11 cellular contexts compared by ENCODE assay signal in the genomic region with DNA sequence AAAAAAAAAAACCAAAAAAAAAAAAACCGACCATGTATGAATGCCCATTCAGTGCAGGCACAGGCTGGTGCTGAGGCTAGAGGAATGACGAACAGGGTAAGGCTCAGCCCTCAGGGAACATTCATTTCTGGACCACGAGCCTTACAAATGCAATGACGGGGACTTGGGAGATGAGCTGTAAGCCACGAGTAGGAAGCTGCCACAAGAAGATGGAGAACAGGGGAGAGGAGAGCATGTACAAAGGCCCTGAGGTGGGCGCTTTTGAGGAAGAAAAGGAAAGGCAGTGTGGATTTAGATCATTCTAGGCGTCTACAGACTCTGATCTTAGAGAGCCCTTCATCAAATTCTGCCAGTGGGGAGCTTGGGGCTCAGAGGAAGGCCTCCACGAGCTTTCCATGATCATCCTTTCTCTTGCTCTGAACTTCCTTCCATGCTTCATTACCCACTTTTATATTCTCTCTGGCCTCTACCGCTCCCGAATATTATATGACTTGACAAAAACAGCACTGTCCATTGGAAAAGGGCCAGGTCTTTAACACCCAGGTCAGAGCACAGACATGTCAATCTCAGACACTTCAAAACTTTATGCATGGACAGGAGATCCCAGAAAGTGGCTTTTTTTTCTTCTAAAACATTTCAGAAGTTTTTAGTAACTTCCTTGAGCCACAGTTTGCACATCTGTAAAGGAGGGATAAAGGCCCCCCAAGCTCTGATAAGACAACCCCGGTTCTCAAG. TPM values are rescaled to one million over a fixed set of nuclear protein-coding genes. Genes with fewer than 3 reads are reported as not detected.
DNase-seq lines count a peak whose midpoint lies in the region; ATAC-seq and TF ChIP-seq lines count a peak whose summit lies in the region.
"Had no signal": no experiment of that assay in that cellular context is flagged by ENCODE, and none has a peak within 500 bp of the region (broad histone marks: within the 10 kb centered on the region; RNA-seq: fewer than 3 reads in every experiment).

No MANE protein-coding gene starts in this region.

- TF ChIP-seq EP300 in SK-N-SH (IDR thresholded peaks at IDR 0.05; ENCODE audit: borderline replicate concordance in 1 of 2, low read depth in 1 of 2, low read length in 1 of 2), result no peak

- peaks cover 49% of the 10 kb centered on the region for H3K27me3 Mint-ChIP-seq in progenitor cell of endocrine pancreas

- TF ChIP-seq RAD21 in SK-N-SH (IDR thresholded peaks at IDR 0.05; ENCODE audit: low read length), result no peak

- H3K4me1 ChIP-seq in SK-N-SH (ENCODE audit: control insufficient read depth in 1 of 2, insufficient read depth in 2 of 2, low read depth in 1 of 2, low read length in 1 of 2) (peaks cover 0 to 6% of the 10 kb centered on the region in 2 experiments; a peak in 1 of 4 replicates), body of pancreas (peaks cover 15% of the 10 kb centered on the region)
- H3K4me1 ChIP-seq in effector memory CD4-positive, alpha-beta T cell (ENCODE audit: control insufficient read depth, insufficient read depth, low read length, poor library complexity, severe bottlenecking), result peaks cover 4% of the 10 kb centered on the region

- intact Hi-C loops in body of pancreas (cut with DNase I), result no loop called here

- no peak for TF ChIP-seq POLR2A in body of pancreas (IDR thresholded peaks at IDR 0.05)

- peak overlapping the region; percentile 52 for H3K4me3 Mint-ChIP-seq in progenitor cell of endocrine pancreas (ENCODE audit: low read depth)

- no peaks in the 10 kb centered on the region for H3K9me2 ChIP-seq in SK-N-SH

- WGBS in SK-N-SH (ENCODE audit: low lambda C conversion rate), result 51% methylated on average over 11 of the region's 11 CpGs
- 67 to 73% methylated on average over 11 of the region's 11 CpGs for WGBS in body of pancreas, 2 donors

- CTCF ChIA-PET in SK-N-SH (lab: Yijun Ruan, JAX), result interaction anchor here (0.6 to 2.9 kb wide), 23 partner anchors 8 to 481 kb away, joined by 3 to 15 read pairs (median 4); no protein-coding TSS in a partner anchor

- H3K36me3 ChIP-seq in SK-N-SH (replicated peaks in 1 of 2; ENCODE audit: control insufficient read depth in 1 of 2, insufficient read depth in 2 of 2, low read length in 1 of 2) (no peaks in the 10 kb centered on the region), body of pancreas (replicated peaks in 1 of 2; ENCODE audit: insufficient read depth in 1 of 2, low read depth in 2 of 2) (no peaks in the 10 kb centered on the region)
- H3K36me3 ChIP-seq in effector memory CD4-positive, alpha-beta T cell (ENCODE audit: control insufficient read depth, insufficient read depth, low read length), result no peaks in the 10 kb centered on the region
- H3K36me3 ChIP-seq: thyroid gland had no signal

- H3K27ac Mint-ChIP-seq in progenitor cell of endocrine pancreas, result no peak overlapping the region

- H2AFZ ChIP-seq in SK-N-SH (ENCODE audit: low read depth), result no peak overlapping the region

- TF ChIP-seq CTCF in SK-N-SH (IDR thresholded peaks at IDR 0.05) (no peak), progenitor cell of endocrine pancreas (IDR thresholded peaks at IDR 0.05; ENCODE audit: unreplicated experiment) (no peak), body of pancreas (IDR thresholded peaks at IDR 0.05) (no peak)

- no peaks in the 10 kb centered on the region for H4K20me1 ChIP-seq in SK-N-SH (ENCODE audit: insufficient read depth)

- H3K4me3 ChIP-seq in SK-N-SH (ENCODE audit: low read depth in 2 of 2, low read length in 1 of 2) (no peak overlapping the region; a peak in 1 of 4 replicates), body of pancreas (no peak overlapping the region)
- peak overlapping the region; percentile 9 for H3K4me3 ChIP-seq in effector memory CD4-positive, alpha-beta T cell (ENCODE audit: insufficient read depth, low read depth, low read length, poor library complexity, severe bottlenecking)

- peaks cover 5% of the 10 kb centered on the region for H3K4me1 Mint-ChIP-seq in progenitor cell of endocrine pancreas (ENCODE audit: low read depth)

- in situ Hi-C loops in SK-MEL-5 (cut with HindIII; ENCODE audit: low pct_unique_long_range_greater_than_20kb, low sequenced_read_pairs), result no loop called here

- no peak overlapping the region for H3K9ac ChIP-seq in SK-N-SH

- no peaks in the 10 kb centered on the region for H3K9me3 ChIP-seq in SK-N-SH
- H3K9me3 ChIP-seq in effector memory CD4-positive, alpha-beta T cell (ENCODE audit: control insufficient read depth, low read length), result no peaks in the 10 kb centered on the region
- no peaks in the 10 kb centered on the region for H3K9me3 ChIP-seq in body of pancreas
- H3K9me3 ChIP-seq: thyroid gland had no signal

- H3K27ac ChIP-seq in SK-N-SH (ENCODE audit: low read depth in 2 of 2, low read length in 1 of 2) (no peak overlapping the region), body of pancreas (no peak overlapping the region)
- no peak overlapping the region for H3K27ac ChIP-seq in effector memory CD4-positive, alpha-beta T cell (ENCODE audit: insufficient read depth, low read length, poor library complexity, severe bottlenecking)
- H3K27ac ChIP-seq: foreskin keratinocyte, thyroid gland had no signal

- POLR2A ChIA-PET in SK-N-SH (lab: Yijun Ruan, JAX), result no interaction called here

- ATAC-seq in SK-N-SH treated with all-trans-retinoic acid at 6 μM for 48 hours (no peak), HG03025 (IDR thresholded peaks at IDR 0.05; ENCODE audit: low FRiP score, unreplicated experiment) (no peak), body of pancreas (no peak), GM19023 (IDR thresholded peaks at IDR 0.05; ENCODE audit: unreplicated experiment) (no peak)

- peak overlapping the region; percentile 71 for H3K4me2 ChIP-seq in SK-N-SH

- H3F3A ChIP-seq in SK-N-SH (replicated peaks; ENCODE audit: insufficient read depth), result no peaks in the 10 kb centered on the region

- H3K79me2 ChIP-seq in SK-N-SH (ENCODE audit: insufficient read depth), result peaks cover 10% of the 10 kb centered on the region; the same call in 1 of the 2 replicates

- no peak for DNase-seq in SK-N-SH
- DNase-seq in SK-MEL-5 (ENCODE audit: low read depth, low spot score), result peak; percentile 83
- DNase-seq in effector memory CD4-positive, alpha-beta T cell, result no peak
- DNase-seq in progenitor cell of endocrine pancreas (ENCODE audit: low spot score, unreplicated experiment), result no peak
- no peak for DNase-seq in body of pancreas
- DNase-seq: 8988T had no signal

- peaks cover 3% of the 10 kb centered on the region for H3K36me3 Mint-ChIP-seq in progenitor cell of endocrine pancreas (ENCODE audit: insufficient read depth)

- no peaks in the 10 kb centered on the region; the same call in 1 of the 2 replicates for H3K27me3 ChIP-seq in SK-N-SH (ENCODE audit: insufficient read depth)
- H3K27me3 ChIP-seq in effector memory CD4-positive, alpha-beta T cell (replicated peaks; ENCODE audit: control insufficient read depth, insufficient read depth, low read length, poor library complexity, severe bottlenecking), result peaks cover 3% of the 10 kb centered on the region
- H3K27me3 ChIP-seq in body of pancreas, result peaks cover 0 to 3% of the 10 kb centered on the region in 2 donors
- H3K27me3 ChIP-seq: thyroid gland had no signal

- peaks cover 11% of the 10 kb centered on the region for H3K9me3 Mint-ChIP-seq in progenitor cell of endocrine pancreas (ENCODE audit: low read depth)

TF ChIP-seq in SK-N-SH, 30 proteins besides CTCF, POLR2A, EP300 and RAD21 (continues in another document):
- TF ChIP-seq TAF1 (IDR thresholded peaks at IDR 0.05; ENCODE audit: borderline replicate concordance, low read depth, low read length), result no peak
- no peak for TF ChIP-seq TEAD4 (IDR thresholded peaks at IDR 0.05; ENCODE audit: borderline replicate concordance, insufficient read depth)
- TF ChIP-seq JUND (IDR thresholded peaks at IDR 0.05), result no peak
- TF ChIP-seq FOXM1 (IDR thresholded peaks at IDR 0.05; ENCODE audit: low read depth), result no peak
- TF ChIP-seq GATA2 (CRISPR knock-in tag; IDR thresholded peaks at IDR 0.05), result no peak
- TF ChIP-seq FOSL2 (IDR thresholded peaks at IDR 0.05; ENCODE audit: borderline replicate concordance, low read depth), result no peak

TF ChIP-seq in SK-N-SH treated with all-trans-retinoic acid at 6 μM for 48 hours, 23 proteins besides CTCF, POLR2A, EP300 and RAD21 (continues in another document):
- no peak for TF ChIP-seq OSR1 (CRISPR knock-in tag; IDR thresholded peaks at IDR 0.05)
- TF ChIP-seq CREB5 (CRISPR knock-in tag; IDR thresholded peaks at IDR 0.05; ENCODE audit: low read depth), result no peak
- TF ChIP-seq ZFP3 (CRISPR knock-in tag; IDR thresholded peaks at IDR 0.05), result no peak

RNA-seq across cellular contexts. Expression of gene ZNF518B, which starts 3.3 kb away (rescaled TPM):
- polyA plus RNA-seq in SK-N-SH (2012; rRNA removed), result 3.1 and 3.6 TPM in 2 replicates
- 3.6 and 3.7 TPM in 2 replicates for polyA plus RNA-seq in SK-N-SH (2012; cell fraction: cytosol; rRNA removed)
- 2.7 and 4.5 TPM in 2 replicates for polyA plus RNA-seq in SK-N-SH (2012; cell fraction: nucleus; rRNA removed)
- total RNA-seq in SK-MEL-5 (2014; rRNA removed; shearing (Covaris generic)), result 19.6 and 22.5 TPM in 2 replicates
- polyA plus RNA-seq in SK-MEL-5 (2015; cell fraction: cytosol; rRNA removed), result 6.5 and 8.0 TPM in 2 replicates
- 14.0 and 23.3 TPM in 2 replicates for polyA plus RNA-seq in SK-MEL-5 (2015; cell fraction: nucleus; rRNA removed)
- total RNA-seq in progenitor cell of endocrine pancreas, result 52.0 and 55.0 TPM in 2 replicates
- 10 to 100 TPM in 1 of 2 donors, 1 to 10 TPM in 1; 2.3 to 17.1 TPM for total RNA-seq in body of pancreas
